1 cellular context compared by ENCODE assay signal in genomic region chr2:201798252-201798918, GRCh38.
A peak's percentile ranks its signal among the peaks of the same experiment; 100 is the strongest.
TF ChIP-seq lines count a peak whose summit lies in the region.

No MANE protein-coding gene starts in this region.

TF ChIP-seq in IMR-90, 13 proteins besides CTCF, POLR2A, EP300 and RAD21 (continued from another document):
- TF ChIP-seq NFE2L2 (IDR thresholded peaks at IDR 0.05; ENCODE audit: low read depth, low read length) (peak; percentile 42; the same call in 1 of the 2 replicates), USF2 (IDR thresholded peaks at IDR 0.05; ENCODE audit: low read depth, low read length) (no peak), CHD1 (IDR thresholded peaks at IDR 0.05; ENCODE audit: low read depth, low read length) (no peak), RCOR1 (IDR thresholded peaks at IDR 0.05; ENCODE audit: insufficient replicate concordance, low read length) (peak; percentile 93)
TF ChIP-seq in IMR-90: peak in this region for 9.
